26 cellular contexts compared by ENCODE assay signal in genomic region chr13:73532582-73532981, GRCh38.
"Had no signal": no experiment of that assay in that cellular context is flagged by ENCODE, and none has a peak within 500 bp of the region (broad histone marks: within the 10 kb centered on the region; RNA-seq: fewer than 3 reads in every experiment).

No MANE protein-coding gene starts in this region.

- H3K9me3 Mint-ChIP-seq: activated CD4-positive, alpha-beta memory T cell treated with anti-CD3 and anti-CD28 coated beads, Interleukin-2, amount 10 ng/mL, durations not matched to agents 7 days and 5 days; activated naive CD4-positive, alpha-beta T cell treated with anti-CD3 and anti-CD28 coated beads, Interleukin-2, amount 10 ng/mL, durations not matched to agents 7 days and 5 days; central memory CD8-positive, alpha-beta T cell; endodermal cell had no signal

- H3K9me3 ChIP-seq: ascending aorta, breast epithelium, gastroesophageal sphincter had no signal

- H3K27ac Mint-ChIP-seq: activated CD4-positive, alpha-beta memory T cell treated with anti-CD3 and anti-CD28 coated beads, Interleukin-2, amount 10 ng/mL, durations not matched to agents 7 days and 5 days; activated CD4-positive, alpha-beta T cell treated with anti-CD3 and anti-CD28 coated beads, Interleukin-2, amount 10 ng/mL, durations not matched to agents 24 days and 14 days; activated naive CD4-positive, alpha-beta T cell treated with anti-CD3 and anti-CD28 coated beads, Interleukin-2, amount 10 ng/mL, durations not matched to agents 7 days and 5 days; activated naive CD4-positive, alpha-beta T cell treated with anti-CD3 and anti-CD28 coated beads, Interleukin-2, amount 50 U/mL, for 72 hours; activated naive CD8-positive, alpha-beta T cell treated with anti-CD3 and anti-CD28 coated beads, Interleukin-2, amount 10 ng/mL, durations not matched to agents 7 days and 5 days; activated T-cell treated with anti-CD3 and anti-CD28 coated beads, Interleukin-2, amount 50 U/mL, for 24 hours; activated T-cell treated with anti-CD3 and anti-CD28 coated beads, Interleukin-2, amount 50 U/mL, for 72 hours; brain; dendritic cell treated with granulocyte-macrophage colony-stimulating factor and Interleukin-4, amounts not matched to agents 40 ng/mL and 50 ng/mL, for 4 days; endodermal cell had no signal

- DNase-seq: activated CD4-positive, alpha-beta memory T cell treated with anti-CD3 and anti-CD28 coated beads, Interleukin-2, amount 10 ng/mL, durations not matched to agents 7 days and 5 days; activated CD4-positive, alpha-beta T cell treated with anti-CD3 and anti-CD28 coated beads, Interleukin-2, amount 10 ng/mL, durations not matched to agents 24 days and 14 days; activated CD4-positive, CD25-positive, alpha-beta regulatory T cell; activated CD8-positive, alpha-beta memory T cell treated with anti-CD3 and anti-CD28 coated beads, Interleukin-2, amount 50 U/mL, for 48 hours; activated gamma-delta T cell; activated naive CD4-positive, alpha-beta T cell; activated naive CD4-positive, alpha-beta T cell treated with anti-CD3 and anti-CD28 coated beads, Interleukin-2, amount 10 ng/mL, durations not matched to agents 7 days and 5 days; activated naive CD8-positive, alpha-beta T cell treated with anti-CD3 and anti-CD28 coated beads, Interleukin-2, amount 10 ng/mL, durations not matched to agents 7 days and 5 days; activated T-cell treated with anti-CD3 and anti-CD28 coated beads for 4 hours; activated T-cell treated with anti-CD3 and anti-CD28 coated beads, Interleukin-2, amount 50 U/mL, for 24 hours; activated T-cell treated with anti-CD3 and anti-CD28 coated beads, Interleukin-2, amount 50 U/mL, for 72 hours; dorsolateral prefrontal cortex; effector memory CD4-positive, alpha-beta T cell; endodermal cell; foreskin keratinocyte; T-helper 2 cell had no signal

- H3K4me3 ChIP-seq: ascending aorta, breast epithelium, cardiac muscle cell, coronary artery, dorsolateral prefrontal cortex, gastroesophageal sphincter had no signal

- H3K4me3 Mint-ChIP-seq: activated CD4-positive, alpha-beta memory T cell treated with anti-CD3 and anti-CD28 coated beads, Interleukin-2, amount 10 ng/mL, durations not matched to agents 7 days and 5 days; activated CD4-positive, alpha-beta T cell treated with anti-CD3 and anti-CD28 coated beads, Interleukin-2, amount 10 ng/mL, durations not matched to agents 24 days and 14 days; activated naive CD4-positive, alpha-beta T cell treated with anti-CD3 and anti-CD28 coated beads, Interleukin-2, amount 10 ng/mL, durations not matched to agents 7 days and 5 days; activated naive CD8-positive, alpha-beta T cell treated with anti-CD3 and anti-CD28 coated beads, Interleukin-2, amount 10 ng/mL, durations not matched to agents 7 days and 5 days; activated T-cell treated with anti-CD3 and anti-CD28 coated beads, Interleukin-2, amount 50 U/mL, for 24 hours; activated T-cell treated with anti-CD3 and anti-CD28 coated beads, Interleukin-2, amount 50 U/mL, for 72 hours; brain; central memory CD8-positive, alpha-beta T cell; dendritic cell treated with granulocyte-macrophage colony-stimulating factor and Interleukin-4, amounts not matched to agents 40 ng/mL and 50 ng/mL, for 4 days; endodermal cell had no signal

- H3K36me3 ChIP-seq: ascending aorta, breast epithelium, cardiac muscle cell, gastroesophageal sphincter had no signal

- H3K27me3 ChIP-seq: ascending aorta, breast epithelium, cardiac muscle cell, dorsolateral prefrontal cortex, foreskin keratinocyte, gastroesophageal sphincter had no signal

- H3K27ac ChIP-seq: ascending aorta, breast epithelium, cardiac muscle cell, coronary artery, dorsolateral prefrontal cortex, foreskin keratinocyte, gastroesophageal sphincter had no signal

- H3K4me1 ChIP-seq: ascending aorta, breast epithelium, gastroesophageal sphincter had no signal

- H3K36me3 Mint-ChIP-seq: activated naive CD4-positive, alpha-beta T cell treated with anti-CD3 and anti-CD28 coated beads, Interleukin-2, amount 10 ng/mL, durations not matched to agents 7 days and 5 days; activated naive CD4-positive, alpha-beta T cell treated with anti-CD3 and anti-CD28 coated beads, Interleukin-2, amount 50 U/mL, for 72 hours; activated naive CD8-positive, alpha-beta T cell treated with anti-CD3 and anti-CD28 coated beads, Interleukin-2, amount 10 ng/mL, durations not matched to agents 7 days and 5 days; brain had no signal

- ATAC-seq: activated naive CD4-positive, alpha-beta T cell treated with anti-CD3 and anti-CD28 coated beads, Interleukin-2, amount 50 U/mL, for 72 hours; activated T-cell treated with anti-CD3 and anti-CD28 coated beads, Interleukin-2, amount 50 U/mL, for 72 hours; esophagus mucosa; foreskin keratinocyte; gastroesophageal sphincter had no signal

- H3K4me1 Mint-ChIP-seq: activated CD4-positive, alpha-beta memory T cell treated with anti-CD3 and anti-CD28 coated beads, Interleukin-2, amount 10 ng/mL, durations not matched to agents 7 days and 5 days; activated CD4-positive, alpha-beta T cell treated with anti-CD3 and anti-CD28 coated beads, Interleukin-2, amount 10 ng/mL, durations not matched to agents 24 days and 14 days; activated naive CD4-positive, alpha-beta T cell treated with anti-CD3 and anti-CD28 coated beads, Interleukin-2, amount 10 ng/mL, durations not matched to agents 7 days and 5 days; activated naive CD8-positive, alpha-beta T cell treated with anti-CD3 and anti-CD28 coated beads, Interleukin-2, amount 10 ng/mL, durations not matched to agents 7 days and 5 days; central memory CD8-positive, alpha-beta T cell; endodermal cell had no signal

- H3K27me3 Mint-ChIP-seq: activated naive CD4-positive, alpha-beta T cell treated with anti-CD3 and anti-CD28 coated beads, Interleukin-2, amount 10 ng/mL, durations not matched to agents 7 days and 5 days; activated naive CD8-positive, alpha-beta T cell treated with anti-CD3 and anti-CD28 coated beads, Interleukin-2, amount 10 ng/mL, durations not matched to agents 7 days and 5 days; activated T-cell treated with anti-CD3 and anti-CD28 coated beads, Interleukin-2, amount 50 U/mL, for 24 hours; central memory CD8-positive, alpha-beta T cell; dendritic cell treated with granulocyte-macrophage colony-stimulating factor and Interleukin-4, amounts not matched to agents 40 ng/mL and 50 ng/mL, for 4 days had no signal
